10 cellular contexts compared by ENCODE assay signal in the genomic region with DNA sequence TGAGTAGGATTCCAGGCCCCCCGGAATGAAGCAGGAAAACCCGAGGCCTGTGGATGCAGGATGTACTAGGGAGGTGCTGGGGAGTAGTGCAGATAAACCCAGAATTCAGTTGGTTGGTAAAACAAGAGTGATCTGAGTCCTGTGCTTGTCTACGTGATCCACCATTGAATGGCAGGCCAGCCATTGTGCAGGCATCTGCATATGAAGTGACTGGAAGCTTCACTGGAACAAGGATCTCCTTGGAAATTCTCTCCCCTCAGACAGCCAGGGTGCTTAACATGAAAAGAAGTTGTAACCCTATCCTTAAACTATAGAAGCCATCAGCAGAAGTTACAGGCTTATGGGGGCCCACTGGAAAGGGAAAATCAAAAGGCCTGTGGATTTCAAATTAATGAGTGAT. TPM values are rescaled to one million over a fixed set of nuclear protein-coding genes. Genes with fewer than 3 reads are reported as not detected.
A peak's percentile ranks its signal among the peaks of the same experiment; 100 is the strongest.
DNase-seq lines count a peak whose midpoint lies in the region; ATAC-seq and TF ChIP-seq lines count a peak whose summit lies in the region.
"Had no signal": no experiment of that assay in that cellular context is flagged by ENCODE, and none has a peak within 500 bp of the region (broad histone marks: within the 10 kb centered on the region; RNA-seq: fewer than 3 reads in every experiment).

No MANE protein-coding gene starts in this region.

- peaks cover 5 to 7% of the 10 kb centered on the region in 2 experiments; a peak in 1 of 4 replicates for H3K79me1 ChIP-seq in IMR-90 (ENCODE audit: low read depth in 1 of 2, low read length in 2 of 2)

- peak overlapping the region; percentile 90 for H4K5ac ChIP-seq in IMR-90 (ENCODE audit: low read depth, low read length)

- no peak overlapping the region for H3K18ac ChIP-seq in IMR-90 (ENCODE audit: low read depth, low read length)

- H4K8ac ChIP-seq in IMR-90 (ENCODE audit: low read depth in 2 of 2, low read length in 2 of 2), result peak overlapping the region; percentile 60 to 94

- no peaks in the 10 kb centered on the region for H3K9me3 Mint-ChIP-seq in natural killer cell treated with Interleukin-12 subunit alpha and Interleukin-12 subunit beta and Interleukin-15 and Interleukin-18, amount 100 ng/mL, for 72 hours

- H3K9me1 ChIP-seq in IMR-90 (ENCODE audit: insufficient read depth, low read length), result 0 out of 2 replicates have a peak, but pooled peaks cover 3% of the 10 kb centered on the region

- intact Hi-C loops in IMR-90 (cut with micrococcal nuclease), result no loop called here
- intact Hi-C loops in left lung (cut with DNase I), result no loop called here

- peak overlapping the region; percentile 74 for H2AFZ ChIP-seq in IMR-90 (replicated peaks; ENCODE audit: low read length, poor library complexity)

- H2BK15ac ChIP-seq in IMR-90 (ENCODE audit: low read depth, low read length), result no peak overlapping the region

- peak overlapping the region in 9 of 10 experiments; percentile 59 to 81 (median 76); a peak in 14 of 20 replicates for H3K4me3 ChIP-seq in BLaER1 treated with 17β-estradiol and CSF1 and Interleukin-3, amounts not matched to agents 10 nM and 100 nM
- no peak overlapping the region for H3K4me3 ChIP-seq in IMR-90 (ENCODE audit: insufficient read depth, low read depth, low read length)
- H3K4me3 ChIP-seq in coronary artery, result peak overlapping the region; percentile 78
- no peak overlapping the region for H3K4me3 ChIP-seq in left lung

- H3K27me3 Mint-ChIP-seq in natural killer cell treated with Interleukin-12 subunit alpha and Interleukin-12 subunit beta and Interleukin-15 and Interleukin-18, amount 100 ng/mL, for 72 hours, result peaks cover 23 to 25% of the 10 kb centered on the region in 2 donors

- peak overlapping the region in 9 of 11 experiments; percentile 81 to 89 (median 85); a peak in 15 of 22 replicates for H3K27ac ChIP-seq in BLaER1 treated with 17β-estradiol and CSF1 and Interleukin-3, amounts not matched to agents 10 nM and 100 nM
- H3K27ac ChIP-seq in IMR-90 (ENCODE audit: insufficient read depth, low read length) (no peak overlapping the region), coronary artery (no peak overlapping the region), left lung (no peak overlapping the region)

- TF ChIP-seq RAD21 in IMR-90 (IDR thresholded peaks at IDR 0.05; ENCODE audit: low read length), result no peak

- H3K9ac ChIP-seq in BLaER1 treated with 17β-estradiol and CSF1 and Interleukin-3, amounts not matched to agents 10 nM and 100 nM, result peak overlapping the region in 4 of 11 experiments; percentile 82 to 86 (median 84); a peak in 5 of 22 replicates
- no peak overlapping the region for H3K9ac ChIP-seq in IMR-90 (ENCODE audit: low read depth, low read length)

- no peak overlapping the region for H3K56ac ChIP-seq in IMR-90 (ENCODE audit: extremely low read depth, insufficient read depth, low read length)

- peaks cover 0 to 13% (median 0%) of the 10 kb centered on the region in 11 experiments; a peak in 3 of 22 replicates for H4K20me1 ChIP-seq in BLaER1 treated with 17β-estradiol and CSF1 and Interleukin-3, amounts not matched to agents 10 nM and 100 nM
- 0 out of 2 replicates have a peak, but pooled peaks cover 4% of the 10 kb centered on the region for H4K20me1 ChIP-seq in IMR-90 (ENCODE audit: insufficient read depth, low read length)

- in situ Hi-C loops in IMR-90 (cut with MboI; ENCODE audit: low sequenced_read_pairs), result no loop called here
- in situ Hi-C loops in GM13977 (cut with MboI; ENCODE audit: low pct_unique_long_range_greater_than_20kb, low sequenced_read_pairs, unreplicated experiment), result no loop called here

- H3K4me1 ChIP-seq in BLaER1 treated with 17β-estradiol and CSF1 and Interleukin-3, amounts not matched to agents 10 nM and 100 nM, result peaks cover 0 to 11% (median 2%) of the 10 kb centered on the region in 10 experiments; a peak in 4 of 20 replicates
- H3K4me1 ChIP-seq in IMR-90 (ENCODE audit: control insufficient read depth, insufficient read depth, low read length), result no peaks in the 10 kb centered on the region
- no peaks in the 10 kb centered on the region for H3K4me1 ChIP-seq in left lung

- no peak overlapping the region for H2BK120ac ChIP-seq in IMR-90 (ENCODE audit: low read depth, low read length)

- H3K9me3 ChIP-seq in BLaER1 treated with 17β-estradiol and CSF1 and Interleukin-3, amounts not matched to agents 10 nM and 100 nM (replicated peaks in 1 of 11), result peaks cover 10 to 50% (median 38%) of the 10 kb centered on the region in 11 experiments
- H3K9me3 ChIP-seq in IMR-90 (ENCODE audit: control insufficient read depth, insufficient read depth, low read length), result no peaks in the 10 kb centered on the region
- H3K9me3 ChIP-seq in left lung, result peaks cover 0 to 1% of the 10 kb centered on the region in 2 donors

- peaks cover 0 to 25% (median 10%) of the 10 kb centered on the region in 11 experiments; a peak in 12 of 22 replicates for H3K36me3 ChIP-seq in BLaER1 treated with 17β-estradiol and CSF1 and Interleukin-3, amounts not matched to agents 10 nM and 100 nM
- H3K36me3 ChIP-seq in IMR-90 (ENCODE audit: control insufficient read depth, insufficient read depth, low read length) (no peaks in the 10 kb centered on the region), left lung (no peaks in the 10 kb centered on the region)
- H3K36me3 ChIP-seq: upper lobe of left lung had no signal

- POLR2A ChIA-PET in IMR-90 (lab: Charles Lee; ENCODE audit: unreplicated experiment), result no interaction called here

- peak overlapping the region; percentile 35 to 77 for H3K27ac Mint-ChIP-seq in natural killer cell treated with Interleukin-12 subunit alpha and Interleukin-12 subunit beta and Interleukin-15 and Interleukin-18, amount 100 ng/mL, for 72 hours

- BruUV-seq in IMR-90 (replicated peaks; lab: Mats Ljungman, UMichigan), result no TSS peak

- ATAC-seq in IMR-90 (ENCODE audit: low read depth) (no peak), left lung (no peak), HG03469 (IDR thresholded peaks at IDR 0.05; ENCODE audit: unreplicated experiment) (no peak)
- ATAC-seq in natural killer cell treated with Interleukin-12 subunit alpha and Interleukin-12 subunit beta and Interleukin-15 and Interleukin-18, amount 100 ng/mL, for 72 hours, result no peak

- dilution Hi-C loops in IMR-90 (cut with HindIII; ENCODE audit: low sequenced_read_pairs, unreplicated experiment), result no loop called here

- peaks cover 25% of the 10 kb centered on the region for H3K36me3 Mint-ChIP-seq in natural killer cell treated with Interleukin-12 subunit alpha and Interleukin-12 subunit beta and Interleukin-15 and Interleukin-18, amount 100 ng/mL, for 72 hours

- DNase-seq in IMR-90, result no peak
- no peak for DNase-seq in coronary artery (ENCODE audit: low spot score)
- no peak for DNase-seq in natural killer cell treated with Interleukin-12 subunit alpha and Interleukin-12 subunit beta and Interleukin-15 and Interleukin-18, amount 100 ng/mL, for 72 hours (ENCODE audit: low spot score)
- DNase-seq in left lung, result no peak
- DNase-seq in NCI-H1092 treated with DMSO at 0.1 percent for 48 hours (lab: John Stamatoyannopoulos, UW), result no peak
- no peak for DNase-seq in GM13977 (ENCODE audit: low spot score)

- TF ChIP-seq POLR2A in IMR-90 (IDR thresholded peaks at IDR 0.05; ENCODE audit: low read depth, low read length), result no peak

- H2AK5ac ChIP-seq in IMR-90 (ENCODE audit: low read depth, low read length), result no peak overlapping the region

- 17% methylated on average over 1 of the region's 3 CpGs; no CpG with 5 or more reads in 1 of the 2 experiments for WGBS in IMR-90 (ENCODE audit: extremely low coverage in 2 of 2, insufficient read length in 1 of 2), 2 experiments

- no peak overlapping the region for H3K4me3 Mint-ChIP-seq in natural killer cell treated with Interleukin-12 subunit alpha and Interleukin-12 subunit beta and Interleukin-15 and Interleukin-18, amount 100 ng/mL, for 72 hours

- peak overlapping the region; percentile 20 to 80 (median 66); a peak in 19 of 22 replicates for H3K4me2 ChIP-seq in BLaER1 treated with 17β-estradiol and CSF1 and Interleukin-3, amounts not matched to agents 10 nM and 100 nM
- H3K4me2 ChIP-seq in IMR-90 (ENCODE audit: low read depth, low read length), result no peak overlapping the region; the same call in 1 of the 2 replicates

- no peak overlapping the region for H2BK5ac ChIP-seq in IMR-90 (ENCODE audit: low read depth, low read length, poor library complexity, severe bottlenecking)

- 0 out of 2 replicates have a peak overlapping the region, but pooled peaks have one; percentile 45 for H4K91ac ChIP-seq in IMR-90 (ENCODE audit: insufficient read depth, low read depth, low read length)

- peak overlapping the region; percentile 32 for H3K4ac ChIP-seq in IMR-90 (ENCODE audit: low read depth, low read length)

- H3K4me1 Mint-ChIP-seq in natural killer cell treated with Interleukin-12 subunit alpha and Interleukin-12 subunit beta and Interleukin-15 and Interleukin-18, amount 100 ng/mL, for 72 hours (ENCODE audit: low read depth in 2 of 2), result peaks cover 10 to 16% of the 10 kb centered on the region in 2 donors

- no peak for TF ChIP-seq CTCF in IMR-90 (conservative IDR thresholded peaks at IDR 0.05; ENCODE audit: low read depth, low read length)
- no peak for TF ChIP-seq CTCF in coronary artery (IDR thresholded peaks at IDR 0.05)
- no peak for TF ChIP-seq CTCF in left lung (IDR thresholded peaks at IDR 0.05)
- TF ChIP-seq CTCF in GM13977 (IDR thresholded peaks at IDR 0.05; ENCODE audit: extremely low read depth, insufficient read depth, missing control alignments), result no peak

- H3K27me3 ChIP-seq in BLaER1 treated with 17β-estradiol and CSF1 and Interleukin-3, amounts not matched to agents 10 nM and 100 nM, result peaks cover 85 to 100% (median 99%) of the 10 kb centered on the region in 11 experiments
- H3K27me3 ChIP-seq in IMR-90 (ENCODE audit: control insufficient read depth, insufficient read depth, low read length) (peaks cover 6% of the 10 kb centered on the region; the same call in 1 of the 2 replicates), left lung (peaks cover 0 to 2% of the 10 kb centered on the region in 2 donors)
- H3K27me3 ChIP-seq: upper lobe of left lung had no signal

- no peak overlapping the region for H3K23ac ChIP-seq in IMR-90 (ENCODE audit: low read depth, low read length)

- no peak overlapping the region for H2BK20ac ChIP-seq in IMR-90 (ENCODE audit: low read depth, low read length)

- CTCF ChIA-PET in IMR-90 (lab: Yijun Ruan, JAX), result no interaction called here

- H2AK9ac ChIP-seq in IMR-90 (replicated peaks; ENCODE audit: low read depth, low read length, poor library complexity), result no peak overlapping the region

- H3K14ac ChIP-seq in IMR-90 (replicated peaks; ENCODE audit: low read depth, low read length), result no peak overlapping the region

RNA-seq across cellular contexts. Expression of a gene that starts 0.7 kb away (rescaled TPM):
- 5.9 and 8.3 TPM in 2 replicates for total RNA-seq in IMR-90 (2012; rRNA removed)
- polyA plus RNA-seq in IMR-90 (2012; rRNA removed), result 4.4 and 5.4 TPM in 2 replicates
- 2.2 and 2.7 TPM in 2 replicates for polyA plus RNA-seq in IMR-90 (2012; cell fraction: cytosol; rRNA removed)
- 1.2 and 1.8 TPM in 2 replicates for polyA plus RNA-seq in IMR-90 (2012; cell fraction: nucleus; rRNA removed; ENCODE audit: low replicate concordance)
- total RNA-seq in natural killer cell treated with Interleukin-12 subunit alpha and Interleukin-12 subunit beta and Interleukin-15 and Interleukin-18, amount 100 ng/mL, for 72 hours, result 10 to 100 TPM in 1 of 2 donors, 1 to 10 TPM in 1; 9.8 to 12.2 TPM
- total RNA-seq in left lung, result 10 to 100 TPM in 1 of 2 donors, 1 to 10 TPM in 1; 8.8 to 10.5 TPM

RNA-seq across cellular contexts. Expression of a gene that starts 32.3 kb away (rescaled TPM):
- total RNA-seq in IMR-90 (2012; rRNA removed) (not detected in 2 replicates), left lung (not detected)
- polyA plus RNA-seq in IMR-90 (2012; rRNA removed), result not detected in 2 replicates
- not detected in 2 replicates for polyA plus RNA-seq in IMR-90 (2012; cell fraction: cytosol; rRNA removed)
- not detected in 2 replicates for polyA plus RNA-seq in IMR-90 (2012; cell fraction: nucleus; rRNA removed; ENCODE audit: low replicate concordance)
- total RNA-seq in natural killer cell treated with Interleukin-12 subunit alpha and Interleukin-12 subunit beta and Interleukin-15 and Interleukin-18, amount 100 ng/mL, for 72 hours, result not detected
- total RNA-seq: RPMI7951, upper lobe of left lung had no signal

RNA-seq across cellular contexts. Expression of a gene that starts 60.0 kb away (rescaled TPM):
- total RNA-seq in IMR-90 (2012; rRNA removed) (not detected in 2 replicates), left lung (not detected)
- polyA plus RNA-seq in IMR-90 (2012; rRNA removed), result not detected in 2 replicates
- not detected in 2 replicates for polyA plus RNA-seq in IMR-90 (2012; cell fraction: cytosol; rRNA removed)
- not detected in 2 replicates for polyA plus RNA-seq in IMR-90 (2012; cell fraction: nucleus; rRNA removed; ENCODE audit: low replicate concordance)
- not detected for total RNA-seq in natural killer cell treated with Interleukin-12 subunit alpha and Interleukin-12 subunit beta and Interleukin-15 and Interleukin-18, amount 100 ng/mL, for 72 hours
- total RNA-seq: RPMI7951, upper lobe of left lung had no signal

Comparison
In these comparisons a context has a peak if more than half of its experiments do, and no peak if none do; other contexts are left out.
1. H3K27ac ChIP-seq: peak in BLaER1 treated with 17β-estradiol and CSF1 and Interleukin-3, amounts not matched to agents 10 nM and 100 nM (9 of 11); none in IMR-90 (single experiment), coronary artery (0 of 2) and left lung (0 of 2).
2. H3K4me3 ChIP-seq: peak in BLaER1 treated with 17β-estradiol and CSF1 and Interleukin-3, amounts not matched to agents 10 nM and 100 nM (9 of 10) and coronary artery (single experiment); none in IMR-90 (single experiment) and left lung (0 of 2).